In the genomic region with DNA sequence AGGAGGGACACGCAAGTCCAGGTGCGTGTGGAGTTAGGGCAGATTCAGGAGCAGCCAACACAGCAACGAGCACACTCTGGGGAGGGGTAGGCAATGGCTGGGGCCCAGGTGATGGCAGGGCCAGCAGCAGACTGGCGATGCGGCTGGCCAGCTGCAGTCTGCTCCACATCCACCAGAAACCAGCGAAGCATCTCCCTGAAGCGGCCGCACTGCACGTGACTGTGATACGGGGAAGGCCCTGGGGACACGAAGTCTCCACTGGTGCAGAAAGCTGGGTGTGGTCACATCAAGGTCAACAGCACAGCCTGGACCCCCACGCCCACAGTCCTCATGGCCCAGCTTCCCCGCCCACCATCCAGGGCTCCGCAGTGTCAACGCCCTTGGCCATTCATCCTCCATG, we compare ENCODE assay signal across 15 cellular contexts. TPM values are rescaled to one million over a fixed set of nuclear protein-coding genes. Genes with fewer than 3 reads are reported as not detected.
DNase-seq lines count a peak whose midpoint lies in the region; ATAC-seq and TF ChIP-seq lines count a peak whose summit lies in the region.
"Had no signal": no experiment of that assay in that cellular context is flagged by ENCODE, and none has a peak within 500 bp of the region (broad histone marks: within the 10 kb centered on the region; RNA-seq: fewer than 3 reads in every experiment).

No MANE protein-coding gene starts in this region.

- peaks cover 64% of the 10 kb centered on the region for H3K79me2 ChIP-seq in osteoblast (ENCODE audit: insufficient read depth, low read length)

- H3K27me3 ChIP-seq in esophagus muscularis mucosa (no peaks in the 10 kb centered on the region), osteoblast (ENCODE audit: insufficient read depth, low read length) (no peaks in the 10 kb centered on the region), thoracic aorta (replicated peaks; ENCODE audit: insufficient read depth) (no peaks in the 10 kb centered on the region)
- H3K27me3 ChIP-seq: body of pancreas had no signal

- TF ChIP-seq EP300 in esophagus muscularis mucosa (IDR thresholded peaks at IDR 0.05), result no peak

- CTCF ChIA-PET in RWPE1 (lab: Yijun Ruan, JAX), result interaction anchor here (2.2 kb wide), 1 partner anchor 76 kb away, joined by 10 read pairs; no protein-coding TSS in a partner anchor

- no peak overlapping the region for H2AFZ ChIP-seq in osteoblast (ENCODE audit: low read length)

- H3K4me1 ChIP-seq in esophagus muscularis mucosa (peaks cover 58 to 61% (median 59%) of the 10 kb centered on the region in 4 donors), osteoblast (ENCODE audit: insufficient read depth, low read length) (peaks cover 52% of the 10 kb centered on the region), thoracic aorta (ENCODE audit: control insufficient read depth in 1 of 2, low read depth in 2 of 2) (peaks cover 27 to 55% of the 10 kb centered on the region in 2 donors)

- H3K4me2 ChIP-seq in osteoblast (ENCODE audit: insufficient read depth, low read length), result no peak overlapping the region

- H3K9me3 ChIP-seq in esophagus muscularis mucosa, result no peaks in the 10 kb centered on the region
- H3K9me3 ChIP-seq in osteoblast (ENCODE audit: low read depth, low read length), result no peaks in the 10 kb centered on the region
- no peaks in the 10 kb centered on the region for H3K9me3 ChIP-seq in thoracic aorta
- H3K9me3 ChIP-seq: body of pancreas had no signal

- peaks cover 55 to 71% (median 69%) of the 10 kb centered on the region in 4 donors for H3K36me3 ChIP-seq in esophagus muscularis mucosa
- peaks cover 60% of the 10 kb centered on the region for H3K36me3 ChIP-seq in osteoblast (ENCODE audit: insufficient read depth, low read length)
- H3K36me3 ChIP-seq in thoracic aorta, result peaks cover 58% of the 10 kb centered on the region

- intact Hi-C loops in esophagus muscularis mucosa (cut with DNase I), result loop anchor here (5.0 kb wide), 1 partner anchor 76 kb away; no protein-coding TSS in a partner anchor

- H3K4me3 ChIP-seq in esophagus muscularis mucosa (no peak overlapping the region), osteoblast (ENCODE audit: insufficient read depth, low read length) (no peak overlapping the region), thoracic aorta (no peak overlapping the region)
- H3K4me3 ChIP-seq: body of pancreas had no signal

- DNase-seq in RWPE1 (ENCODE audit: low spot score), result no peak
- DNase-seq in esophagus muscularis mucosa (ENCODE audit: extremely low spot score), result no peak
- no peak for DNase-seq in osteoblast (ENCODE audit: insufficient read length, low spot score, missing footprints)
- DNase-seq in thoracic aorta (ENCODE audit: low spot score), result no peak
- no peak for DNase-seq in H4 (ENCODE audit: low spot score)
- no peak for DNase-seq in glomerular visceral epithelial cell (ENCODE audit: extremely low spot score)
- no peak for DNase-seq in T-helper 9 cell
- DNase-seq: activated CD8-positive, alpha-beta memory T cell treated with anti-CD3 and anti-CD28 coated beads, Interleukin-2, amount 50 U/mL, for 4 hours; activated naive CD4-positive, alpha-beta T cell treated with anti-CD3 and anti-CD28 coated beads, Interleukin-2, amount 50 U/mL, for 16 hours; body of pancreas; left colon; NCI-H2029; NCI-H510A treated with DMSO at 0.1 percent for 48 hours; OCI-M1 had no signal

- H4K20me1 ChIP-seq in osteoblast (ENCODE audit: insufficient read depth, low read length), result peaks cover 56% of the 10 kb centered on the region

- ATAC-seq in thoracic aorta (ENCODE audit: insufficient number of reproducible peaks, low FRiP score, low read depth), result no peak
- ATAC-seq: body of pancreas, left colon had no signal

- no CpG with 5 or more reads among the region's 15 CpGs for WGBS in esophagus muscularis mucosa

- POLR2A ChIA-PET in RWPE1 (lab: Yijun Ruan, JAX; ENCODE audit: low non-redundant PET), result no interaction called here

- TF ChIP-seq POLR2A in esophagus muscularis mucosa (IDR thresholded peaks at IDR 0.05; ENCODE audit: low read depth), result no peak

- H3K27ac ChIP-seq in RWPE1 (peak overlapping the region; percentile 97), esophagus muscularis mucosa (replicated peaks in 1 of 4) (peak overlapping the region in 3 of 4 donors; percentile 77 to 90 (median 88)), osteoblast (ENCODE audit: low read depth, low read length) (peak overlapping the region; percentile 100), thoracic aorta (peak overlapping the region; percentile 100)

- TF ChIP-seq CTCF in RWPE1 (conservative IDR thresholded peaks at IDR 0.05; ENCODE audit: low read depth) (no peak), esophagus muscularis mucosa (IDR thresholded peaks at IDR 0.05) (no peak), osteoblast (IDR thresholded peaks at IDR 0.05; ENCODE audit: extremely low read depth, low read depth, low read length) (no peak), thoracic aorta (IDR thresholded peaks at IDR 0.05) (no peak)

RNA-seq across cellular contexts. Expression of gene EPHX3, which starts 21.3 kb away (rescaled TPM):
- 1 to 10 TPM in 1 of 4 donors, not detected in 3; 1.6 TPM for total RNA-seq in esophagus muscularis mucosa
- total RNA-seq in osteoblast, result 0.29 TPM in 1 of 2 replicates, not detected in the other
- total RNA-seq in thoracic aorta, result 1 to 10 TPM in 1 of 2 donors, not detected in 1; 1.2 TPM
- 0.43 TPM in 1 of 2 replicates, not detected in the other for total RNA-seq in H4 (2014; rRNA removed; shearing (Covaris generic))
- total RNA-seq: body of pancreas, SK-MEL-5 had no signal

RNA-seq across cellular contexts. Expression of gene NOTCH3, which starts 52.7 kb away (rescaled TPM):
- total RNA-seq in esophagus muscularis mucosa (10 to 100 TPM; 19.9 to 78.7 (median 49.1) TPM), osteoblast (49.8 and 51.8 TPM in 2 replicates), thoracic aorta (100 to 1,000 TPM; 289 to 448 TPM)
- 1.1 and 1.5 TPM in 2 replicates for total RNA-seq in H4 (2014; rRNA removed; shearing (Covaris generic))
